14 cellular contexts compared by ENCODE assay signal in genomic region chr7:35753761-35754603, GRCh38. TPM values are rescaled to one million over a fixed set of nuclear protein-coding genes. Genes with fewer than 3 reads are reported as not detected.
A peak's percentile ranks its signal among the peaks of the same experiment; 100 is the strongest.
DNase-seq lines count a peak whose midpoint lies in the region; ATAC-seq and TF ChIP-seq lines count a peak whose summit lies in the region.
"Had no signal": no experiment of that assay in that cellular context is flagged by ENCODE, and none has a peak within 500 bp of the region (broad histone marks: within the 10 kb centered on the region; RNA-seq: fewer than 3 reads in every experiment).

No MANE protein-coding gene starts in this region.

- H3K4me1 Mint-ChIP-seq in natural killer cell treated with Interleukin-12 subunit alpha and Interleukin-12 subunit beta and Interleukin-15 and Interleukin-18, amount 100 ng/mL, for 72 hours (ENCODE audit: low read depth in 2 of 2), result peaks cover 0 to 3% of the 10 kb centered on the region in 2 donors

- H3K4me1 ChIP-seq in heart left ventricle (peaks cover 0 to 58% (median 18%) of the 10 kb centered on the region in 12 donors), ovary (ENCODE audit: insufficient read depth) (peaks cover 21% of the 10 kb centered on the region)
- H3K4me1 ChIP-seq: Peyer's patch had no signal

- H3K4me3 Mint-ChIP-seq in natural killer cell treated with Interleukin-12 subunit alpha and Interleukin-12 subunit beta and Interleukin-15 and Interleukin-18, amount 100 ng/mL, for 72 hours, result no peak overlapping the region
- H3K4me3 Mint-ChIP-seq: WTC11 had no signal

- ATAC-seq in Right ventricle myocardium inferior (peak; percentile 92), heart left ventricle (peak; percentile 67 to 88 (median 82)), HG02840 (IDR thresholded peaks at IDR 0.05; ENCODE audit: low FRiP score, unreplicated experiment) (no peak)
- no peak for ATAC-seq in natural killer cell treated with Interleukin-12 subunit alpha and Interleukin-12 subunit beta and Interleukin-15 and Interleukin-18, amount 100 ng/mL, for 72 hours
- ATAC-seq: WTC11 had no signal

- H3K27ac ChIP-seq in heart left ventricle (peak overlapping the region; percentile 6 to 75 (median 50)), ovary (peak overlapping the region in 1 of 2 donors; percentile 71)
- H3K27ac ChIP-seq: 22Rv1 had no signal

- H3K27me3 ChIP-seq in heart left ventricle, result no peaks in the 10 kb centered on the region
- H3K27me3 ChIP-seq in ovary, result no peaks in the 10 kb centered on the region
- H3K27me3 ChIP-seq: Peyer's patch had no signal

- H3K36me3 Mint-ChIP-seq in natural killer cell treated with Interleukin-12 subunit alpha and Interleukin-12 subunit beta and Interleukin-15 and Interleukin-18, amount 100 ng/mL, for 72 hours, result no peaks in the 10 kb centered on the region
- H3K36me3 Mint-ChIP-seq: WTC11 had no signal

- H3K4me3 ChIP-seq in heart left ventricle, result no peak overlapping the region
- H3K4me3 ChIP-seq in ovary, result no peak overlapping the region
- H3K4me3 ChIP-seq: Peyer's patch, skin epidermis had no signal

- H3K27me3 Mint-ChIP-seq in natural killer cell treated with Interleukin-12 subunit alpha and Interleukin-12 subunit beta and Interleukin-15 and Interleukin-18, amount 100 ng/mL, for 72 hours, result peaks cover 0 to 2% of the 10 kb centered on the region in 2 donors

- TF ChIP-seq EP300 in ovary (IDR thresholded peaks at IDR 0.05), result no peak

- no peaks in the 10 kb centered on the region for H3K36me3 ChIP-seq in heart left ventricle
- no peaks in the 10 kb centered on the region for H3K36me3 ChIP-seq in ovary
- H3K36me3 ChIP-seq: Peyer's patch had no signal

- intact Hi-C loops in Right ventricle myocardium inferior (cut with DNase I), result no loop called here
- intact Hi-C loops in cardiac septum (cut with DNase I), result loop anchor here (5.0 kb wide), 1 partner anchor 48 kb away; the partner anchor contains the start of gene SEPTIN7
- intact Hi-C loops in heart left ventricle (cut with DNase I), result loop anchor here in 1 of 10 donors (10.0 kb wide), 1 partner anchor 51 kb away; the partner anchor contains the start of gene SEPTIN7
- intact Hi-C loops in ovary (cut with DNase I), result loop anchor here in 1 of 4 donors (2.0 kb wide), 1 partner anchor 47 kb away; the partner anchor contains the start of gene SEPTIN7

- no peak overlapping the region for H3K27ac Mint-ChIP-seq in natural killer cell treated with Interleukin-12 subunit alpha and Interleukin-12 subunit beta and Interleukin-15 and Interleukin-18, amount 100 ng/mL, for 72 hours
- H3K27ac Mint-ChIP-seq: WTC11 had no signal

- TF ChIP-seq CTCF in heart left ventricle (IDR thresholded peaks at IDR 0.05) (no peak), ovary (IDR thresholded peaks at IDR 0.05) (no peak)

- H3K9me3 Mint-ChIP-seq in natural killer cell treated with Interleukin-12 subunit alpha and Interleukin-12 subunit beta and Interleukin-15 and Interleukin-18, amount 100 ng/mL, for 72 hours, result no peaks in the 10 kb centered on the region
- H3K9me3 Mint-ChIP-seq: WTC11 had no signal

- 46 to 56% (median 53%) methylated on average over 7 of the region's 7 CpGs for WGBS in heart left ventricle, 4 donors
- 14 to 18% (median 16%) methylated on average over 7 of the region's 7 CpGs for WGBS in ovary, 3 donors

- TF ChIP-seq POLR2A in heart left ventricle (IDR thresholded peaks at IDR 0.05) (no peak), ovary (IDR thresholded peaks at IDR 0.05) (no peak)

- DNase-seq in Right ventricle myocardium inferior (ENCODE audit: missing footprints) (peak; percentile 78), cardiac septum (ENCODE audit: low spot score) (no peak), heart left ventricle (peak; percentile 61 to 78 (median 68)), ovary (peak; percentile 40 to 78 (median 53)), SW 1271 (lab: John Stamatoyannopoulos, UW) (no peak), Kasumi-1 (lab: John Stamatoyannopoulos, UW) (no peak)
- no peak for DNase-seq in natural killer cell treated with Interleukin-12 subunit alpha and Interleukin-12 subunit beta and Interleukin-15 and Interleukin-18, amount 100 ng/mL, for 72 hours (ENCODE audit: low spot score)
- DNase-seq: effector memory CD4-positive, alpha-beta T cell; NCI-H2081 treated with DMSO at 0.1 percent for 48 hours; Peyer's patch had no signal

- H3K9me3 ChIP-seq in heart left ventricle (no peaks in the 10 kb centered on the region), ovary (no peaks in the 10 kb centered on the region)
- H3K9me3 ChIP-seq: Peyer's patch had no signal

RNA-seq across cellular contexts. Expression of gene SEPTIN7, which starts 46.9 kb away (rescaled TPM):
- total RNA-seq in Right ventricle myocardium inferior, result 175 TPM
- total RNA-seq in cardiac septum, result 232 TPM
- 100 to 1,000 TPM; 133 to 232 (median 200) TPM for total RNA-seq in heart left ventricle
- polyA plus RNA-seq in heart left ventricle, result 100 to 1,000 TPM; 119 to 200 TPM
- total RNA-seq in ovary, result 100 to 1,000 TPM; 141 to 266 (median 234) TPM
- polyA plus RNA-seq in ovary, result 100 to 1,000 TPM; 213 to 356 TPM
- total RNA-seq in natural killer cell treated with Interleukin-12 subunit alpha and Interleukin-12 subunit beta and Interleukin-15 and Interleukin-18, amount 100 ng/mL, for 72 hours, result 100 to 1,000 TPM; 151 to 255 TPM

RNA-seq across cellular contexts. Expression of gene HERPUD2, which starts 59.0 kb away (rescaled TPM):
- total RNA-seq in Right ventricle myocardium inferior (17.9 TPM), cardiac septum (17.5 TPM), heart left ventricle (10 to 100 TPM; 10.3 to 26.3 (median 17.1) TPM), ovary (10 to 100 TPM; 31.9 to 39.9 (median 38.7) TPM)
- polyA plus RNA-seq in heart left ventricle (1 to 10 TPM; 6.4 to 9.8 TPM), ovary (10 to 100 TPM; 32.7 to 39.6 TPM)
- 10 to 100 TPM; 36.8 to 40.4 TPM for total RNA-seq in natural killer cell treated with Interleukin-12 subunit alpha and Interleukin-12 subunit beta and Interleukin-15 and Interleukin-18, amount 100 ng/mL, for 72 hours

Comparison
In these comparisons a context has a peak if more than half of its experiments do, and no peak if none do; other contexts are left out.
1. DNase-seq: peak in Right ventricle myocardium inferior (single experiment), heart left ventricle (5 of 5) and ovary (5 of 5); none in cardiac septum (single experiment), natural killer cell treated with Interleukin-12 subunit alpha and Interleukin-12 subunit beta and Interleukin-15 and Interleukin-18, amount 100 ng/mL, for 72 hours (single experiment), SW 1271 (0 of 2) and Kasumi-1 (0 of 2).
2. ATAC-seq: peak in Right ventricle myocardium inferior (single experiment) and heart left ventricle (4 of 4); none in HG02840 (single experiment) and natural killer cell treated with Interleukin-12 subunit alpha and Interleukin-12 subunit beta and Interleukin-15 and Interleukin-18, amount 100 ng/mL, for 72 hours (0 of 2).